Comparison of ENCODE assay signal across 22 cellular contexts in genomic region chr1:116420417-116421200, GRCh38. TPM values are rescaled to one million over a fixed set of nuclear protein-coding genes. Genes with fewer than 3 reads are reported as not detected.
A peak's percentile ranks its signal among the peaks of the same experiment; 100 is the strongest.
DNase-seq lines count a peak whose midpoint lies in the region; FAIRE-seq and TF ChIP-seq lines count a peak whose summit lies in the region.
"Had no signal": no experiment of that assay in that cellular context is flagged by ENCODE, and none has a peak within 500 bp of the region (broad histone marks: within the 10 kb centered on the region; RNA-seq: fewer than 3 reads in every experiment).

No MANE protein-coding gene starts in this region.

- no peaks in the 10 kb centered on the region for H3K9me2 ChIP-seq in OCI-LY7 (ENCODE audit: insufficient read depth, low read length)

- no peak overlapping the region for H3K27ac Mint-ChIP-seq in type B pancreatic cell
- H3K27ac Mint-ChIP-seq: activated CD4-positive, alpha-beta T cell treated with anti-CD3 and anti-CD28 coated beads, Interleukin-2, amount 10 ng/mL, durations not matched to agents 7 days and 5 days; activated naive CD4-positive, alpha-beta T cell treated with anti-CD3 and anti-CD28 coated beads, Interleukin-2, amount 10 ng/mL, durations not matched to agents 7 days and 5 days; activated T-helper 1 cell treated with anti-CD3 and anti-CD28 coated beads, Interleukin-12 subunit alpha, Interleukin-12 subunit beta, Interleukin-2, Interleukin-4 antibody, amounts not matched to agents 30 ng/mL and 10 ng/mL and 1 ng/mL, durations not matched to agents 14 hours and 24 hours and 36 hours had no signal

- POLR2A ChIA-PET in OCI-LY7 (lab: Charles Lee), result interaction anchor here (0.6 to 1.0 kb wide), 2 partner anchors 37 to 69 kb away, joined by 3 to 5 read pairs; no protein-coding TSS in a partner anchor

- H3K4me1 Mint-ChIP-seq in type B pancreatic cell (ENCODE audit: unreplicated experiment), result peaks cover 23% of the 10 kb centered on the region

- no peaks in the 10 kb centered on the region for H3K9me3 ChIP-seq in OCI-LY7 (ENCODE audit: low read length)
- H3K9me3 ChIP-seq: stomach, transverse colon had no signal

- peak overlapping the region; percentile 47 for H3K9ac ChIP-seq in mesendoderm (ENCODE audit: low read length)
- H3K9ac ChIP-seq: parathyroid adenoma had no signal

- H3K18ac ChIP-seq in mesendoderm (ENCODE audit: low read length), result peak overlapping the region; percentile 81

- peak overlapping the region; percentile 93 for H3K4ac ChIP-seq in mesendoderm (ENCODE audit: low read depth, low read length)

- peaks cover 6% of the 10 kb centered on the region for H3K27me3 Mint-ChIP-seq in type B pancreatic cell

- no peak for DNase-seq in OCI-LY7 (ENCODE audit: low spot score)
- peak; percentile 67 for DNase-seq in bronchial epithelial cell (ENCODE audit: low read depth)
- peak; percentile 51 for DNase-seq in mesendoderm
- no peak for DNase-seq in type B pancreatic cell (ENCODE audit: extremely low spot score, unreplicated experiment)
- no peak for DNase-seq in GM19240 (ENCODE audit: insufficient read length, low spot score)
- no peak for DNase-seq in cerebellum (ENCODE audit: low spot score)
- no peak for DNase-seq in T-helper 2 cell
- DNase-seq: activated CD4-positive, alpha-beta T cell treated with anti-CD3 and anti-CD28 coated beads, Interleukin-2, amount 10 ng/mL, durations not matched to agents 7 days and 5 days; activated naive CD4-positive, alpha-beta T cell treated with anti-CD3 and anti-CD28 coated beads, Interleukin-2, amount 10 ng/mL, durations not matched to agents 7 days and 5 days; amniotic stem cell; DMS79 treated with DMSO at 0.1 percent for 48 hours; naive thymus-derived CD8-positive, alpha-beta T cell; NCI-H1092 treated with DMSO at 0.1 percent for 48 hours; NCI-H1930; NCI-H345; NCI-H748 treated with DMSO at 0.1 percent for 48 hours; stomach; transverse colon had no signal

- intact Hi-C loops in OCI-LY7 (cut with micrococcal nuclease; ENCODE audit: unreplicated experiment), result no loop called here

- TF ChIP-seq CTCF in OCI-LY7 (conservative IDR thresholded peaks at IDR 0.05; ENCODE audit: low read length), result no peak
- TF ChIP-seq CTCF in bronchial epithelial cell (IDR thresholded peaks at IDR 0.05; ENCODE audit: insufficient read depth, low read length, severe bottlenecking), result no peak
- no peak for TF ChIP-seq CTCF in type B pancreatic cell (conservative IDR thresholded peaks at IDR 0.05)

- H2BK5ac ChIP-seq in mesendoderm (ENCODE audit: low read length), result peak overlapping the region; percentile 82

- no peak overlapping the region for H3K23ac ChIP-seq in mesendoderm (ENCODE audit: low read length)

- H3K4me2 ChIP-seq in OCI-LY7 (ENCODE audit: low read length) (no peak overlapping the region), mesendoderm (ENCODE audit: low read length) (no peak overlapping the region)

- peak overlapping the region; percentile 41 for H2AFZ ChIP-seq in OCI-LY7 (ENCODE audit: low read length)
- H2AFZ ChIP-seq: parathyroid adenoma had no signal

- WGBS in mesendoderm (ENCODE audit: extremely low coverage, insufficient coverage, low lambda C conversion rate), result no CpG with 5 or more reads among the region's 2 CpGs

- H3K27ac ChIP-seq in OCI-LY7 (ENCODE audit: low read depth, low read length, poor library complexity, severe bottlenecking) (no peak overlapping the region), mesendoderm (ENCODE audit: low read depth, low read length) (peak overlapping the region; percentile 50)
- H3K27ac ChIP-seq: parathyroid adenoma, stomach, transverse colon had no signal

- no peaks in the 10 kb centered on the region for H3K36me3 Mint-ChIP-seq in type B pancreatic cell
- H3K36me3 Mint-ChIP-seq: naive thymus-derived CD8-positive, alpha-beta T cell had no signal

- H3K4me3 ChIP-seq in OCI-LY7 (ENCODE audit: low read depth, low read length, poor library complexity, severe bottlenecking) (no peak overlapping the region), bronchial epithelial cell (ENCODE audit: low read depth, low read length) (no peak overlapping the region), mesendoderm (ENCODE audit: low read length) (no peak overlapping the region)
- H3K4me3 ChIP-seq: GM12878, stomach, transverse colon had no signal

- no peak overlapping the region for H4K5ac ChIP-seq in mesendoderm (ENCODE audit: low read length)

- no peaks in the 10 kb centered on the region for H4K20me1 ChIP-seq in OCI-LY7 (ENCODE audit: insufficient read depth, low read length)

- H3K9me3 Mint-ChIP-seq in type B pancreatic cell, result no peaks in the 10 kb centered on the region
- H3K9me3 Mint-ChIP-seq: activated CD4-positive, alpha-beta T cell treated with anti-CD3 and anti-CD28 coated beads, Interleukin-2, amount 10 ng/mL, durations not matched to agents 7 days and 5 days; activated naive CD4-positive, alpha-beta T cell treated with anti-CD3 and anti-CD28 coated beads, Interleukin-2, amount 10 ng/mL, durations not matched to agents 7 days and 5 days; activated T-helper 1 cell treated with anti-CD3 and anti-CD28 coated beads, Interleukin-12 subunit alpha, Interleukin-12 subunit beta, Interleukin-2, Interleukin-4 antibody, amounts not matched to agents 30 ng/mL and 10 ng/mL and 1 ng/mL, durations not matched to agents 14 hours and 24 hours and 36 hours; naive thymus-derived CD8-positive, alpha-beta T cell had no signal

- peak overlapping the region; percentile 43 for H2AK5ac ChIP-seq in mesendoderm (ENCODE audit: low read length)

- no peaks in the 10 kb centered on the region for H3K36me3 ChIP-seq in OCI-LY7 (ENCODE audit: insufficient read depth, low read length)
- no peaks in the 10 kb centered on the region for H3K36me3 ChIP-seq in bronchial epithelial cell (ENCODE audit: control insufficient read depth, insufficient read depth, low read length)
- H3K36me3 ChIP-seq in mesendoderm (ENCODE audit: control insufficient read depth, insufficient read depth, low read length), result no peaks in the 10 kb centered on the region
- H3K36me3 ChIP-seq: stomach, transverse colon had no signal

- H3K27me3 ChIP-seq in bronchial epithelial cell (ENCODE audit: control insufficient read depth, insufficient read depth, low read length), result no peaks in the 10 kb centered on the region
- H3K27me3 ChIP-seq in mesendoderm (ENCODE audit: insufficient read depth, low read length, poor library complexity), result no peaks in the 10 kb centered on the region
- H3K27me3 ChIP-seq: stomach, transverse colon had no signal

- peaks cover 3% of the 10 kb centered on the region for H3K79me1 ChIP-seq in mesendoderm (ENCODE audit: low read length)

- BruUV-seq in OCI-LY7 (replicated peaks; lab: Mats Ljungman, UMichigan), result no TSS peak

- CTCF ChIA-PET in OCI-LY7 (lab: Charles Lee; ENCODE audit: unreplicated experiment), result no interaction called here

- H3K79me2 ChIP-seq in OCI-LY7 (ENCODE audit: insufficient read depth, low read depth, low read length) (peaks cover 9% of the 10 kb centered on the region; the same call in 1 of the 2 replicates), mesendoderm (ENCODE audit: control insufficient read depth, insufficient read depth, low read length) (no peaks in the 10 kb centered on the region)

- no peak overlapping the region for H2BK15ac ChIP-seq in mesendoderm (replicated peaks; ENCODE audit: low read depth)

- H2BK120ac ChIP-seq in mesendoderm (ENCODE audit: low read depth, low read length), result peak overlapping the region; percentile 34

- no peak for FAIRE-seq in bronchial epithelial cell (lab: Jason Lieb, UNC)
- FAIRE-seq: endothelial cell of umbilical vein, GM12878 had no signal

- no peak overlapping the region for H4K8ac ChIP-seq in mesendoderm (ENCODE audit: low read depth, low read length)

- peak overlapping the region; percentile 53 for H3K4me3 Mint-ChIP-seq in type B pancreatic cell

- peak overlapping the region; percentile 77 for H3K56ac ChIP-seq in mesendoderm (ENCODE audit: low read length)

- peaks cover 28% of the 10 kb centered on the region for H3K4me1 ChIP-seq in OCI-LY7 (ENCODE audit: insufficient read depth, low read length, poor library complexity, severe bottlenecking)
- H3K4me1 ChIP-seq in mesendoderm (ENCODE audit: control insufficient read depth, low read depth, low read length), result peaks cover 23% of the 10 kb centered on the region

RNA-seq across cellular contexts. Expression of gene ATP1A1, which starts 47.6 kb away (rescaled TPM):
- 66.8 and 74.4 TPM in 2 replicates for total RNA-seq in OCI-LY7 (2014; rRNA removed; shearing (Covaris generic))
- total RNA-seq in OCI-LY7 (2022) (183 and 186 TPM in 2 replicates), bronchial epithelial cell (123 and 177 TPM in 2 replicates), type B pancreatic cell (ENCODE audit: low replicate concordance) (374 and 695 TPM in 2 replicates), cerebellum (69.9 TPM)
- 182 TPM for polyA plus RNA-seq in mesendoderm (2013, experiment 1 of 2)
- 180 TPM for polyA plus RNA-seq in mesendoderm (2013, experiment 2 of 2)

Comparison
In these comparisons a context has a peak if more than half of its experiments do, and no peak if none do; other contexts are left out.
1. DNase-seq: peak in bronchial epithelial cell (single experiment) and mesendoderm (single experiment); none in OCI-LY7 (single experiment), type B pancreatic cell (single experiment), GM19240 (single experiment), cerebellum (single experiment) and T-helper 2 cell (0 of 5).